Comparison of ENCODE assay signal across 18 cellular contexts in the genomic region with DNA sequence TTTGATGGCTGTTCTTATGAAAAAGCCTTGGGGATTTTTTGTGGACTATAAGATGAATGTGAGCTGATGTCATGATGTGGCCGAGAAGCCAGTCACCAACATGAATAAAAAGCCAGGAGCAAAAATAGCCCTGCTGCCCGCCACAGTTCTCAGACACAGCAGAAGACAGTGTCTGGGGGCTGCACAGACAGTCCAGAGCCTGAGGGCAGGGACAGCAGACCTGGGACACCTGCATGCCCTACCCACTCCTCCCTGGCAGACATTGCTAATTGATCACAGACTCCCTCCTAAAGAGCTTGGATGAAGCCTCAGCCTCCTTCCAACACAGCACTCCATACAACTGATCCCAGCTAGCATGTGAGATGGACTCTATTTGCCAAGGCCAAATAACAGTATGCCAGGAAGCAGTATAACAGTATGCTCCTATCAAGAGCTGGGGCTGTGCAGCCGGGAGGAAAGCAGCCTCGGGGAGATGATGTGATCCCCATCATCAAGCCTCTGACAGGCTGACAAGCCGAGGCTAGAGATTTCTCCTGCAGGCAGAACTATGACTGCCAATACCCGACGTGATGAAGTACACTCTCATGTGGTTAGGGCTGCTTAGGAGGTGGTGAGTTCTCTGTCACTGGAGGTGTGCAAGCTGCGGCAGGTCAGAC.
DNase-seq lines count a peak whose midpoint lies in the region; TF ChIP-seq lines count a peak whose summit lies in the region.
"Had no signal": no experiment of that assay in that cellular context is flagged by ENCODE, and none has a peak within 500 bp of the region (broad histone marks: within the 10 kb centered on the region; RNA-seq: fewer than 3 reads in every experiment).

No MANE protein-coding gene starts in this region.

- H4K8ac ChIP-seq in trophoblast cell (ENCODE audit: low read depth, low read length): no peak overlapping the region

- H4K20me1 ChIP-seq in mammary epithelial cell (ENCODE audit: insufficient read depth, low read length): no peaks in the 10 kb centered on the region

- WGBS in mammary epithelial cell (ENCODE audit: low coverage, missing lambda C conversion rate): 45% methylated on average over 5 of the region's 8 CpGs
- WGBS in trophoblast cell (ENCODE audit: extremely low coverage, insufficient coverage, insufficient read length): no CpG with 5 or more reads among the region's 8 CpGs

- H3K4me3 ChIP-seq in mammary epithelial cell (replicated peaks in 1 of 3; ENCODE audit: insufficient read depth in 1 of 3, low read depth in 2 of 3, low read length in 3 of 3) (no peak overlapping the region), colonic mucosa (no peak overlapping the region), trophoblast cell (ENCODE audit: low read depth, low read length) (no peak overlapping the region)
- H3K4me3 ChIP-seq: A549, hepatocyte, stomach had no signal

- no peaks in the 10 kb centered on the region for H3K79me1 ChIP-seq in trophoblast cell (ENCODE audit: low read length)

- no peaks in the 10 kb centered on the region for H3K27me3 ChIP-seq in mammary epithelial cell (ENCODE audit: insufficient read depth, low read length)
- H3K27me3 ChIP-seq in colonic mucosa: no peaks in the 10 kb centered on the region
- H3K27me3 ChIP-seq in trophoblast cell (ENCODE audit: insufficient read depth, low read length): no peaks in the 10 kb centered on the region
- H3K27me3 ChIP-seq: hepatocyte, neutrophil, stomach had no signal

- H3K4me1 ChIP-seq in mammary epithelial cell (ENCODE audit: insufficient read depth, low read length) (peaks cover 18% of the 10 kb centered on the region), colonic mucosa (no peaks in the 10 kb centered on the region), trophoblast cell (ENCODE audit: control insufficient read depth in 1 of 2, insufficient read depth in 2 of 2, low read length in 2 of 2) (peaks cover 15 to 34% of the 10 kb centered on the region in 2 experiments)

- no peak overlapping the region for H3K27ac Mint-ChIP-seq in MCF 10A (ENCODE audit: low read depth, unreplicated experiment)
- H3K27ac Mint-ChIP-seq: H9 had no signal

- BruUV-seq in mammary epithelial cell (replicated peaks; lab: Mats Ljungman, UMichigan) (no TSS peak), MCF 10A (replicated peaks; lab: Mats Ljungman, UMichigan) (no TSS peak)

- TF ChIP-seq CTCF in mammary epithelial cell (conservative IDR thresholded peaks at IDR 0.05 in 1 of 2, IDR thresholded peaks at IDR 0.05 in 1 of 2; ENCODE audit: extremely low read depth in 1 of 2, insufficient read depth in 1 of 2, low read depth in 1 of 2, low read length in 2 of 2): no peak
- TF ChIP-seq CTCF in MCF 10A (IDR thresholded peaks at IDR 0.05; ENCODE audit: unreplicated experiment): no peak
- no peak for TF ChIP-seq CTCF in colonic mucosa (IDR thresholded peaks at IDR 0.05)

- H2BK12ac ChIP-seq in trophoblast cell (ENCODE audit: low read length): no peak overlapping the region

- no peak overlapping the region for H3K4me2 ChIP-seq in mammary epithelial cell (ENCODE audit: insufficient read depth, low read depth, low read length)
- H3K4me2 ChIP-seq in trophoblast cell (ENCODE audit: low read length): no peak overlapping the region
- H3K4me2 ChIP-seq: A549 had no signal

- H4K91ac ChIP-seq in trophoblast cell (ENCODE audit: low read depth, low read length): no peak overlapping the region

- no peaks in the 10 kb centered on the region for H3K9me3 Mint-ChIP-seq in MCF 10A (ENCODE audit: unreplicated experiment)
- H3K9me3 Mint-ChIP-seq: H9 had no signal

- in situ Hi-C loops in mammary epithelial cell (cut with MboI; ENCODE audit: low sequenced_read_pairs in 2 of 2): no loop called here

- H3K9me3 ChIP-seq in mammary epithelial cell (replicated peaks; ENCODE audit: insufficient read depth, low read length) (no peaks in the 10 kb centered on the region), colonic mucosa (no peaks in the 10 kb centered on the region), trophoblast cell (ENCODE audit: insufficient read depth, low read depth, low read length) (no peaks in the 10 kb centered on the region)
- H3K9me3 ChIP-seq: A549, neutrophil, stomach had no signal

- H3K27ac ChIP-seq in mammary epithelial cell (ENCODE audit: insufficient read depth, low read depth, low read length): no peak overlapping the region
- no peak overlapping the region for H3K27ac ChIP-seq in colonic mucosa
- no peak overlapping the region for H3K27ac ChIP-seq in trophoblast cell (ENCODE audit: low read depth, low read length)
- H3K27ac ChIP-seq: A549, hepatocyte, neutrophil had no signal

- no peak overlapping the region for H3K18ac ChIP-seq in trophoblast cell (ENCODE audit: low read length)

- CTCF ChIA-PET in mammary epithelial cell (lab: Charles Lee; ENCODE audit: low non-redundant PET) (no interaction called here), MCF 10A (lab: Yijun Ruan, JAX) (interaction anchor here (1.5 kb wide), 1 partner anchor 15 kb away, joined by 3 read pairs; no protein-coding TSS in a partner anchor)

- no peak overlapping the region for H3K4ac ChIP-seq in trophoblast cell (ENCODE audit: low read depth, low read length)

- H2AK5ac ChIP-seq in trophoblast cell (ENCODE audit: low read length): no peak overlapping the region

- no peak overlapping the region for H3K14ac ChIP-seq in trophoblast cell (ENCODE audit: low read length)

- peaks cover 15% of the 10 kb centered on the region for H3K4me1 Mint-ChIP-seq in MCF 10A (ENCODE audit: insufficient read depth, unreplicated experiment)

- POLR2A ChIA-PET in MCF 10A (lab: Yijun Ruan, JAX): interaction anchor here (0.5 kb wide), 1 partner anchor 1874 kb away, joined by 3 read pairs; no protein-coding TSS in a partner anchor

- peaks cover 5% of the 10 kb centered on the region for H3K36me3 Mint-ChIP-seq in MCF 10A (ENCODE audit: insufficient read depth, unreplicated experiment)

- H3K23ac ChIP-seq in trophoblast cell (ENCODE audit: low read length): no peak overlapping the region

- H3K27me3 Mint-ChIP-seq in MCF 10A (ENCODE audit: insufficient read depth, unreplicated experiment): no peaks in the 10 kb centered on the region

- H2BK5ac ChIP-seq in trophoblast cell (ENCODE audit: low read depth, low read length, poor library complexity): no peak overlapping the region

- H3K4me3 Mint-ChIP-seq in MCF 10A (ENCODE audit: unreplicated experiment): no peak overlapping the region
- H3K4me3 Mint-ChIP-seq: H9 had no signal

- H3K79me2 ChIP-seq in mammary epithelial cell (ENCODE audit: insufficient read depth, low read length) (no peaks in the 10 kb centered on the region), trophoblast cell (ENCODE audit: control insufficient read depth, insufficient read depth, low read length, poor library complexity) (no peaks in the 10 kb centered on the region)

- dilution Hi-C loops in mammary epithelial cell (cut with HindIII; ENCODE audit: low sequenced_read_pairs): no loop called here

- DNase-seq in mammary epithelial cell (peak; percentile 54), MCF 10A (ENCODE audit: unreplicated experiment) (no peak), astrocyte of the hippocampus (ENCODE audit: low read depth, low spot score) (peak; percentile 49), head of caudate nucleus (peak in 27 of 42 donors; percentile 22 to 76 (median 54)), superior temporal gyrus (ENCODE audit: extremely low spot score) (peak; percentile 71), NOMO-1 (lab: John Stamatoyannopoulos, UW; ENCODE audit: unreplicated experiment in 2 of 2) (no peak), colonic mucosa (no peak), trophoblast cell (no peak)
- DNase-seq: activated CD4-positive, alpha-beta T cell treated with anti-CD3 and anti-CD28 coated beads, Interleukin-2, amount 50 U/mL, for 48 hours; activated effector memory CD4-positive, alpha-beta T cell treated with anti-CD3 and anti-CD28 coated beads, Interleukin-2, amount 50 U/mL, for 16 hours; cerebellar nuclear complex; NCI-H2081; NCI-H82; stomach had no signal

- intact Hi-C loops in mammary epithelial cell (cut with micrococcal nuclease) (no loop called here), MCF 10A (cut with micrococcal nuclease) (no loop called here), head of caudate nucleus (cut with DNase I) (loop anchor here (10.0 kb wide), 1 partner anchor 282 kb away; the partner anchor contains the start of gene RAF1), colonic mucosa (cut with DNase I) (no loop called here)

- H3K36me3 ChIP-seq in mammary epithelial cell (ENCODE audit: insufficient read depth, low read length) (no peaks in the 10 kb centered on the region), colonic mucosa (no peaks in the 10 kb centered on the region), trophoblast cell (ENCODE audit: control insufficient read depth in 1 of 2, insufficient read depth in 2 of 2, low read length in 2 of 2) (peaks cover 0 to under 1% of the 10 kb centered on the region in 2 experiments)

- no peak overlapping the region for H4K12ac ChIP-seq in trophoblast cell (ENCODE audit: low read depth, low read length)

- H2AFZ ChIP-seq in mammary epithelial cell (ENCODE audit: low read depth, low read length): no peak overlapping the region
- no peak overlapping the region for H2AFZ ChIP-seq in trophoblast cell (ENCODE audit: insufficient read depth, low read length, poor library complexity)
- H2AFZ ChIP-seq: hepatocyte had no signal

- H3K9ac ChIP-seq in mammary epithelial cell (ENCODE audit: insufficient read depth, low read length) (no peak overlapping the region), colonic mucosa (ENCODE audit: low read depth in 2 of 2, low read length in 2 of 2) (no peak overlapping the region), trophoblast cell (ENCODE audit: low read length) (no peak overlapping the region)

- no peak overlapping the region for H2BK120ac ChIP-seq in trophoblast cell (ENCODE audit: insufficient read depth, low read length, poor library complexity)

Comparison
In these comparisons a context has a peak if more than half of its experiments do, and no peak if none do; other contexts are left out.
1. DNase-seq: peak in mammary epithelial cell (single experiment), astrocyte of the hippocampus (single experiment), head of caudate nucleus (27 of 42) and superior temporal gyrus (single experiment); none in MCF 10A (single experiment), NOMO-1 (0 of 2), colonic mucosa (single experiment) and trophoblast cell (0 of 2).